In genomic region chr1:21734526-21734925, GRCh38 we compare ENCODE assay signal across 23 cellular contexts. TPM values are rescaled to one million over a fixed set of nuclear protein-coding genes. Genes with fewer than 3 reads are reported as not detected.
A peak's percentile ranks its signal among the peaks of the same experiment; 100 is the strongest.
DNase-seq lines count a peak whose midpoint lies in the region; FAIRE-seq and TF ChIP-seq lines count a peak whose summit lies in the region.
"Had no signal": no experiment of that assay in that cellular context is flagged by ENCODE, and none has a peak within 500 bp of the region (broad histone marks: within the 10 kb centered on the region; RNA-seq: fewer than 3 reads in every experiment).

No MANE protein-coding gene starts in this region.

- DNase-seq in AG10803 (ENCODE audit: low read depth) (peak; percentile 25), M059J (ENCODE audit: low read depth) (peak; percentile 6), bronchial epithelial cell (ENCODE audit: low read depth) (peak; percentile 57), foreskin fibroblast (peak; percentile 18 to 21), dermis blood vessel endothelial cell (no peak), NCI-H69 (lab: John Stamatoyannopoulos, UW) (no peak), anterior cingulate cortex (lab: John Stamatoyannopoulos, UW) (no peak), NCI-H748 treated with DMSO at 0.1 percent for 48 hours (lab: John Stamatoyannopoulos, UW) (no peak)
- DNase-seq: CD4-positive, alpha-beta memory T cell; DMS153; GDM1; GOT3; KG1; NCI-H1417 treated with DMSO at 0.1 percent for 48 hours; NCI-H1930; NCI-H526; NK-92 treated with Interleukin-12 subunit alpha and Interleukin-12 subunit beta, amount 100 ng/mL, for 24 hours; RPMI8226; SHP77 treated with DMSO at 0.1 percent for 48 hours; SK-N-SH had no signal

- TF ChIP-seq CTCF in AG10803 (conservative IDR thresholded peaks at IDR 0.05; ENCODE audit: low read length) (no peak), bronchial epithelial cell (IDR thresholded peaks at IDR 0.05; ENCODE audit: insufficient read depth, low read length, severe bottlenecking) (no peak), foreskin fibroblast (IDR thresholded peaks at IDR 0.05; ENCODE audit: low read depth, low read length) (no peak)

- no peaks in the 10 kb centered on the region for H3K27me3 ChIP-seq in bronchial epithelial cell (ENCODE audit: control insufficient read depth, insufficient read depth, low read length)
- H3K27me3 ChIP-seq: BLaER1 had no signal

- no peak for FAIRE-seq in bronchial epithelial cell (lab: Jason Lieb, UNC)
- FAIRE-seq: GM18507, HepG2 had no signal

- H3K36me3 ChIP-seq in bronchial epithelial cell (ENCODE audit: control insufficient read depth, insufficient read depth, low read length): peaks cover 4% of the 10 kb centered on the region

- H3K4me3 ChIP-seq in AG10803 (ENCODE audit: low read length) (no peak overlapping the region), bronchial epithelial cell (ENCODE audit: low read depth, low read length) (no peak overlapping the region), foreskin fibroblast (ENCODE audit: low read depth in 1 of 2, low read length in 2 of 2) (no peak overlapping the region)
- H3K4me3 ChIP-seq: BLaER1 had no signal

RNA-seq across cellular contexts. Expression of gene USP48, which starts 48.4 kb away (rescaled TPM):
- total RNA-seq in M059J (2014; rRNA removed; shearing (Covaris generic)): 22.5 and 34.2 TPM in 2 replicates
- total RNA-seq in bronchial epithelial cell: 23.4 and 29.6 TPM in 2 replicates
- 81.9 and 125 TPM in 2 replicates for total RNA-seq in dermis blood vessel endothelial cell

Comparison
In these comparisons a context has a peak if more than half of its experiments do, and no peak if none do; other contexts are left out.
1. DNase-seq: peak in AG10803 (single experiment), M059J (single experiment), bronchial epithelial cell (single experiment) and foreskin fibroblast (2 of 2); none in dermis blood vessel endothelial cell (single experiment), NCI-H69 (single experiment), anterior cingulate cortex (0 of 58) and NCI-H748 treated with DMSO at 0.1 percent for 48 hours (single experiment).